ENCODE assay signal across 13 cellular contexts in genomic region chr12:122076743-122077495, GRCh38. TPM values are rescaled to one million over a fixed set of nuclear protein-coding genes. Genes with fewer than 3 reads are reported as not detected.
DNase-seq lines count a peak whose midpoint lies in the region; ATAC-seq and TF ChIP-seq lines count a peak whose summit lies in the region.
"Had no signal": no experiment of that assay in that cellular context is flagged by ENCODE, and none has a peak within 500 bp of the region (broad histone marks: within the 10 kb centered on the region; RNA-seq: fewer than 3 reads in every experiment).

No MANE protein-coding gene starts in this region.

- POLR2A ChIA-PET in activated CD4-positive, alpha-beta T cell treated with anti-CD3 and anti-CD28 coated beads, Interleukin-2, amount 10 ng/mL, durations not matched to agents 7 days and 5 days (lab: Charles Lee), result no interaction called here
- POLR2A ChIA-PET in HEK293T (lab: Yijun Ruan, JAX), result interaction anchor here (0.7 to 1.3 kb wide), 2 partner anchors 14 to 122 kb away, joined by 3 read pairs; no protein-coding TSS in a partner anchor

- H3K36me3 ChIP-seq in psoas muscle (ENCODE audit: insufficient read depth in 1 of 2, low read depth in 1 of 2), result no peaks in the 10 kb centered on the region

- peak overlapping the region; percentile 98 for H3K27ac ChIP-seq in psoas muscle

- no peaks in the 10 kb centered on the region for H3K27me3 ChIP-seq in psoas muscle (ENCODE audit: insufficient read depth in 3 of 3, low read length in 2 of 3)

- CTCF ChIA-PET in activated CD4-positive, alpha-beta T cell treated with anti-CD3 and anti-CD28 coated beads, Interleukin-2, amount 10 ng/mL, durations not matched to agents 7 days and 5 days (lab: Charles Lee), result interaction anchor here (0.6 to 1.6 kb wide), 5 partner anchors 11 to 461 kb away, joined by 3 read pairs; no protein-coding TSS in a partner anchor
- CTCF ChIA-PET in HEK293T (lab: Yijun Ruan, JAX), result no interaction called here

- H3K4me3 Mint-ChIP-seq in activated CD4-positive, alpha-beta T cell treated with anti-CD3 and anti-CD28 coated beads, Interleukin-2, amount 10 ng/mL, durations not matched to agents 7 days and 5 days, result no peak overlapping the region

- H3K27me3 Mint-ChIP-seq in activated CD4-positive, alpha-beta T cell treated with anti-CD3 and anti-CD28 coated beads, Interleukin-2, amount 10 ng/mL, durations not matched to agents 7 days and 5 days, result peaks cover 5% of the 10 kb centered on the region
- H3K27me3 Mint-ChIP-seq: effector memory CD8-positive, alpha-beta T cell had no signal

- peaks cover 34% of the 10 kb centered on the region for H3K4me1 Mint-ChIP-seq in activated CD4-positive, alpha-beta T cell treated with anti-CD3 and anti-CD28 coated beads, Interleukin-2, amount 10 ng/mL, durations not matched to agents 7 days and 5 days

- TF ChIP-seq CTCF in psoas muscle (IDR thresholded peaks at IDR 0.05), result no peak

- no peak for DNase-seq in activated CD4-positive, alpha-beta T cell treated with anti-CD3 and anti-CD28 coated beads, Interleukin-2, amount 10 ng/mL, durations not matched to agents 7 days and 5 days
- no peak for DNase-seq in activated CD4-positive, alpha-beta T cell treated with anti-CD3 and anti-CD28 coated beads for 1 hour
- no peak for DNase-seq in HEK293T (ENCODE audit: extremely low spot score)
- peak; percentile 31 to 47 for DNase-seq in activated CD4-positive, alpha-beta T cell treated with anti-CD3 and anti-CD28 coated beads, Interleukin-2, amount 50 U/mL, for 48 hours
- peak in 1 of 2 donors; percentile 52 for DNase-seq in psoas muscle
- no peak for DNase-seq in putamen (ENCODE audit: low spot score)
- DNase-seq: effector memory CD8-positive, alpha-beta T cell; H9; islet precursor cell; NCI-H1436 treated with DMSO at 0.1 percent for 48 hours; NCI-H748 treated with DMSO at 0.1 percent for 48 hours had no signal

- WGBS in psoas muscle, 3 donors, result 90 to 97% (median 91%) methylated on average over 10 of the region's 10 CpGs

- peaks cover 37% of the 10 kb centered on the region for H3K4me1 ChIP-seq in psoas muscle

- H3K9me3 Mint-ChIP-seq in activated CD4-positive, alpha-beta T cell treated with anti-CD3 and anti-CD28 coated beads, Interleukin-2, amount 10 ng/mL, durations not matched to agents 7 days and 5 days, result no peaks in the 10 kb centered on the region
- H3K9me3 Mint-ChIP-seq: effector memory CD8-positive, alpha-beta T cell; H9 had no signal

- H3K27ac Mint-ChIP-seq in activated CD4-positive, alpha-beta T cell treated with anti-CD3 and anti-CD28 coated beads, Interleukin-2, amount 10 ng/mL, durations not matched to agents 7 days and 5 days, result peak overlapping the region; percentile 13
- H3K27ac Mint-ChIP-seq: H9 had no signal

- no peaks in the 10 kb centered on the region for H3K9me3 ChIP-seq in psoas muscle

- H3K36me3 Mint-ChIP-seq in activated CD4-positive, alpha-beta T cell treated with anti-CD3 and anti-CD28 coated beads, Interleukin-2, amount 10 ng/mL, durations not matched to agents 7 days and 5 days (ENCODE audit: low read depth), result peaks cover 8% of the 10 kb centered on the region

- H3K4me3 ChIP-seq in psoas muscle, result no peak overlapping the region

- ATAC-seq in psoas muscle (no peak), GM19395 (IDR thresholded peaks at IDR 0.05; ENCODE audit: unreplicated experiment) (no peak), HG03342 (IDR thresholded peaks at IDR 0.05; ENCODE audit: unreplicated experiment) (no peak)
- ATAC-seq: effector memory CD8-positive, alpha-beta T cell had no signal

- intact Hi-C loops in psoas muscle (cut with DNase I), result no loop called here

TF ChIP-seq in HEK293T, 16 proteins besides CTCF, POLR2A, EP300 and RAD21:
- TF ChIP-seq SP1 (IDR thresholded peaks at IDR 0.05) (no peak), PKNOX1 (IDR thresholded peaks at IDR 0.05) (no peak), BHLHE40 (IDR thresholded peaks at IDR 0.05; ENCODE audit: borderline replicate concordance) (no peak), ELF4 (IDR thresholded peaks at IDR 0.05) (no peak), FOXK2 (IDR thresholded peaks at IDR 0.05) (no peak), CTBP1 (IDR thresholded peaks at IDR 0.05; ENCODE audit: borderline replicate concordance) (no peak), ZNF384 (IDR thresholded peaks at IDR 0.05) (0 out of 2 replicates have a peak, but pooled peaks have one; percentile 26), HDGF (IDR thresholded peaks at IDR 0.05; ENCODE audit: borderline replicate concordance) (no peak), FOXA1 (IDR thresholded peaks at IDR 0.05) (no peak)

RNA-seq across cellular contexts. Expression of gene MLXIP, which starts 1.6 kb away (rescaled TPM):
- total RNA-seq in activated CD4-positive, alpha-beta T cell treated with anti-CD3 and anti-CD28 coated beads, Interleukin-2, amount 10 ng/mL, durations not matched to agents 7 days and 5 days, result 10 to 100 TPM; 45.7 to 46.8 TPM
- 100 to 1,000 TPM; 114 to 184 (median 137) TPM for total RNA-seq in psoas muscle
- 100 to 1,000 TPM in 1 of 3 donors, 10 to 100 TPM in 2; 50.9 to 114 (median 55.0) TPM for polyA plus RNA-seq in psoas muscle

RNA-seq across cellular contexts. Expression of gene BCL7A, which starts 55.2 kb away (rescaled TPM):
- total RNA-seq in activated CD4-positive, alpha-beta T cell treated with anti-CD3 and anti-CD28 coated beads, Interleukin-2, amount 10 ng/mL, durations not matched to agents 7 days and 5 days, result 1 to 10 TPM; 8.5 to 8.7 TPM
- 10 to 100 TPM; 11.3 to 14.3 (median 12.5) TPM for total RNA-seq in psoas muscle
- polyA plus RNA-seq in psoas muscle, result 1 to 10 TPM; 3.6 to 8.1 (median 6.5) TPM

Comparison
In these comparisons a context has a peak if more than half of its experiments do, and no peak if none do; other contexts are left out.
1. DNase-seq: peak in activated CD4-positive, alpha-beta T cell treated with anti-CD3 and anti-CD28 coated beads, Interleukin-2, amount 50 U/mL, for 48 hours (2 of 2); none in activated CD4-positive, alpha-beta T cell treated with anti-CD3 and anti-CD28 coated beads, Interleukin-2, amount 10 ng/mL, durations not matched to agents 7 days and 5 days (single experiment), activated CD4-positive, alpha-beta T cell treated with anti-CD3 and anti-CD28 coated beads for 1 hour (single experiment), HEK293T (single experiment) and putamen (single experiment).